ENCODE assay signal across 25 cellular contexts in genomic region chr14:65627315-65627714, GRCh38.
"Had no signal": no experiment of that assay in that cellular context is flagged by ENCODE, and none has a peak within 500 bp of the region (broad histone marks: within the 10 kb centered on the region; RNA-seq: fewer than 3 reads in every experiment).

No MANE protein-coding gene starts in this region.

- H3K27ac ChIP-seq: colonic mucosa, coronary artery, dorsolateral prefrontal cortex, epithelial cell of prostate, esophagus muscularis mucosa, esophagus squamous epithelium, foreskin keratinocyte, gastrocnemius medialis, gastroesophageal sphincter had no signal

- H3K4me3 ChIP-seq: colonic mucosa, coronary artery, dorsolateral prefrontal cortex, esophagus muscularis mucosa, esophagus squamous epithelium, gastrocnemius medialis, gastroesophageal sphincter had no signal

- H3K4me1 ChIP-seq: colonic mucosa, esophagus muscularis mucosa, esophagus squamous epithelium, foreskin keratinocyte, gastrocnemius medialis, gastroesophageal sphincter had no signal

- H3K9me3 ChIP-seq: colonic mucosa, esophagus muscularis mucosa, esophagus squamous epithelium, gastrocnemius medialis, gastroesophageal sphincter had no signal

- FAIRE-seq: colon, endothelial cell of umbilical vein, frontal cortex had no signal

- ATAC-seq: effector memory CD8-positive, alpha-beta T cell; esophagus mucosa; foreskin keratinocyte; gastrocnemius medialis; gastroesophageal sphincter had no signal

- H3K27me3 ChIP-seq: colonic mucosa, dorsolateral prefrontal cortex, esophagus muscularis mucosa, esophagus squamous epithelium, foreskin keratinocyte, gastrocnemius medialis, gastroesophageal sphincter had no signal

- DNase-seq: cerebellar nuclear complex; colonic mucosa; cortex of kidney; dermis blood vessel endothelial cell; dorsolateral prefrontal cortex; effector CD4-positive, alpha-beta T cell; effector CD8-positive, alpha-beta T cell; effector memory CD4-positive, alpha-beta T cell; effector memory CD8-positive, alpha-beta T cell; endodermal cell; erythroblast; esophagus squamous epithelium; foreskin fibroblast; foreskin keratinocyte; foreskin melanocyte; gastrocnemius medialis; glutamatergic neuron had no signal

- H3K36me3 ChIP-seq: colonic mucosa, gastrocnemius medialis had no signal
